In genomic region chr19:49637865-49638350, GRCh38 we compare ENCODE assay signal across 8 cellular contexts. TPM values are rescaled to one million over a fixed set of nuclear protein-coding genes. Genes with fewer than 3 reads are reported as not detected.
DNase-seq lines count a peak whose midpoint lies in the region; ATAC-seq, FAIRE-seq and TF ChIP-seq lines count a peak whose summit lies in the region.

No MANE protein-coding gene starts in this region.

- H3K36me3 Mint-ChIP-seq in memory B cell, result no peaks in the 10 kb centered on the region

- no peaks in the 10 kb centered on the region for H3K9me3 Mint-ChIP-seq in memory B cell

- H3K27ac ChIP-seq in vagina, result peak overlapping the region; percentile 100

- H3K4me1 Mint-ChIP-seq in memory B cell, result peaks cover 29% of the 10 kb centered on the region

- H3K4me1 ChIP-seq in vagina, result peaks cover 45% of the 10 kb centered on the region

- H3K4me3 ChIP-seq in vagina, result peak overlapping the region; percentile 78 to 99

- H3K27me3 ChIP-seq in vagina, result no peaks in the 10 kb centered on the region

- H3K36me3 ChIP-seq in vagina, result peaks cover 0 to 16% of the 10 kb centered on the region in 2 donors

- intact Hi-C loops in vagina (cut with DNase I), result loop anchor here (2.0 kb wide), 1 partner anchor 45 kb away; no protein-coding TSS in a partner anchor

- peak; percentile 80 for DNase-seq in ecto neural progenitor cell (ENCODE audit: low spot score)
- peak in 1 of 2 donors; percentile 18 for DNase-seq in memory B cell (ENCODE audit: low spot score in 2 of 2)
- peak in 1 of 2 donors; percentile 94 for DNase-seq in vagina (ENCODE audit: extremely low spot score in 2 of 2)
- no peak for DNase-seq in NCI-H1105 treated with DMSO at 0.1 percent for 48 hours (lab: John Stamatoyannopoulos, UW)
- DNase-seq in NOMO-1 treated with dmso at 0.1 percent for 144 hours (lab: John Stamatoyannopoulos, UW; ENCODE audit: unreplicated experiment), result no peak

- H3K27ac Mint-ChIP-seq in memory B cell, result peak overlapping the region; percentile 25

- no peak for TF ChIP-seq CTCF in vagina (IDR thresholded peaks at IDR 0.05)

- FAIRE-seq in G401.6 (lab: Jason Lieb, UNC), result peak; percentile 50

- no peaks in the 10 kb centered on the region for H3K9me3 ChIP-seq in vagina

- peak in 1 of 2 donors; percentile 15 for TF ChIP-seq POLR2A in vagina (IDR thresholded peaks at IDR 0.05)

- no peak overlapping the region for H3K4me3 Mint-ChIP-seq in memory B cell

- no peaks in the 10 kb centered on the region for H3K27me3 Mint-ChIP-seq in memory B cell

- no peak for ATAC-seq in memory B cell (ENCODE audit: low read depth)
- no peak for ATAC-seq in GM19351 (IDR thresholded peaks at IDR 0.05; ENCODE audit: unreplicated experiment)

TF ChIP-seq in PFSK-1, 5 proteins besides CTCF, POLR2A, EP300 and RAD21:
- TF ChIP-seq REST (IDR thresholded peaks at IDR 0.05; ENCODE audit: insufficient read depth in 1 of 2, low read depth in 2 of 2, low read length in 2 of 2), result no peak
- TF ChIP-seq TAF1 (IDR thresholded peaks at IDR 0.05; ENCODE audit: borderline replicate concordance, insufficient read depth, low read length), result 0 out of 2 replicates have a peak, but pooled peaks have one; percentile 23
- peak; percentile 71 for TF ChIP-seq FOXP2 (optimal IDR thresholded peaks at IDR 0.05; ENCODE audit: borderline replicate concordance, extremely low read depth, extremely low read length, insufficient read depth)
- no peak; the same call in 1 of the 2 replicates for TF ChIP-seq POLR2AphosphoS5 (IDR thresholded peaks at IDR 0.05; ENCODE audit: low read depth, low read length)
- TF ChIP-seq SIN3A (IDR thresholded peaks at IDR 0.05; ENCODE audit: borderline replicate concordance, insufficient read depth, low read length), result no peak

RNA-seq across cellular contexts. Expression of gene RRAS, which starts 2.0 kb away (rescaled TPM):
- polyA plus RNA-seq in PFSK-1 (2012; ENCODE audit: insufficient read length, low read depth), result 67.9 TPM
- total RNA-seq in vagina, result 112 TPM

RNA-seq across cellular contexts. Expression of gene SCAF1, which starts 4.1 kb away (rescaled TPM):
- 79.8 TPM for polyA plus RNA-seq in PFSK-1 (2012; ENCODE audit: insufficient read length, low read depth)
- 20.4 TPM for total RNA-seq in vagina

RNA-seq across cellular contexts. Expression of gene IRF3, which starts 27.7 kb away (rescaled TPM):
- 97.1 TPM for polyA plus RNA-seq in PFSK-1 (2012; ENCODE audit: insufficient read length, low read depth)
- 59.4 TPM for total RNA-seq in vagina

RNA-seq across cellular contexts. Expression of gene BCL2L12, which starts 27.8 kb away (rescaled TPM):
- polyA plus RNA-seq in PFSK-1 (2012; ENCODE audit: insufficient read length, low read depth), result 68.9 TPM
- total RNA-seq in vagina, result 14.7 TPM

RNA-seq across cellular contexts. Expression of gene PRMT1, which starts 39.2 kb away (rescaled TPM):
- polyA plus RNA-seq in PFSK-1 (2012; ENCODE audit: insufficient read length, low read depth), result 393 TPM
- total RNA-seq in vagina, result 156 TPM
